Comparison of ENCODE assay signal across 8 cellular contexts in the genomic region with DNA sequence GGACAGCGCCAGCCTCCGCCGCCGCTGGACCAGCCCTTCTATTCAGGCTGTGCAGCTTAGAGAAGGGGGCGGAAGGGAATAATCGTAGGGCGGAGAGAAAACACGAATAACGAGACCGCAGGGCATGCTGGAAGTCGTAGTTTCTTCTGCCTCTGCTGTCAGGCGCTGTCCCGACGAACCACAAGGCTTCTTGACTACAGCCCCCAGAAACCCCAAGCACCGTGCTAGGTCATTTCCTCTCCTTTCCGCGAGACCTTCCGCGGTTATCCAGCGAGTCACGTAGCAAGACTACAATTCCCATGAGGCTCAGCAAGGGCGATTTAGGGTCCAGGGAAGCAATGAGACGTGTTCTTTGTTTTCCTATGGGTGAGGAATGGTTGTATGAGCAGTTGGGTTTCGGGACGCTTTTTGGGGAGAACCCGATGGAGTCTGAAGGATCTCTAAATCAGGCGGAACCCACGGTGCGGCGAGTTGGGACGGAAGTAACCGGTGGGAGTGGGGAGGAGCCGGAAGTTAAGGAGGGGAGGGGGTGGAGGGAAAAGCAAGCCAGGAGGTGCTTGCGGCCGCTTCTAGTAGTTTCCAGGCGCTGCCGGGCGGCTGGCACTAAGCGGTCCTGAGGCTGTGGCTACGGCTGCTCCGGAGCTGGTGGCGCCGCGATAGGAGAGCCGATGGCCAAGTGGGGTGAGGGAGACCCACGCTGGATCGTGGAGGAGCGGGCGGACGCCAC. TPM values are rescaled to one million over a fixed set of nuclear protein-coding genes. Genes with fewer than 3 reads are reported as not detected.
DNase-seq lines count a peak whose midpoint lies in the region; ATAC-seq and TF ChIP-seq lines count a peak whose summit lies in the region.

A gene (plus strand): TSS at position 572 of the 727 bp plus-strand sequence. CDS start 97 bp downstream, at position 669.
A gene (minus strand): TSS at position 80 of the 727 bp plus-strand sequence. CDS start 3,499 bp downstream, outside the sequence.

- TF ChIP-seq CTCF in chondrocyte (IDR thresholded peaks at IDR 0.05), result no peak
- no peak for TF ChIP-seq CTCF in kidney epithelial cell (IDR thresholded peaks at IDR 0.05; ENCODE audit: insufficient read depth, low read length, poor library complexity, severe bottlenecking)

- peak; percentile 79 for TF ChIP-seq POLR2A in GM19193 (IDR thresholded peaks at IDR 0.05; ENCODE audit: extremely low read depth, insufficient read depth, insufficient read length)

- peak within 1 kb of the TSS; percentile 88 for H3K4me3 ChIP-seq in kidney epithelial cell (ENCODE audit: low read depth, low read length)

- ATAC-seq in HG03439 (IDR thresholded peaks at IDR 0.05; ENCODE audit: unreplicated experiment), result peak; percentile 91

- H3K27ac Mint-ChIP-seq in chondrocyte (ENCODE audit: unreplicated experiment), result peak within 1 kb of the TSS; percentile 100

- no peaks in the 10 kb centered on the region for H3K27me3 Mint-ChIP-seq in chondrocyte (ENCODE audit: low read depth)

- H3K27me3 ChIP-seq in kidney epithelial cell (ENCODE audit: control insufficient read depth, insufficient read depth, low read length), result no peaks in the 10 kb centered on the region

- no peaks in the 10 kb centered on the region for H3K36me3 ChIP-seq in kidney epithelial cell (ENCODE audit: control insufficient read depth, insufficient read depth, low read length)

- H3K36me3 Mint-ChIP-seq in chondrocyte (ENCODE audit: low read depth), result peaks cover 26% of the 10 kb centered on the region

- H3K4me1 Mint-ChIP-seq in chondrocyte (ENCODE audit: low read depth), result peaks cover 30% of the 10 kb centered on the region

- no peaks in the 10 kb centered on the region for H3K9me3 Mint-ChIP-seq in chondrocyte (ENCODE audit: low read depth)

- DNase-seq in AML-193 (lab: John Stamatoyannopoulos, UW) (peak; percentile 97 to 99), NCI-H510A treated with DMSO at 0.1 percent for 48 hours (lab: John Stamatoyannopoulos, UW) (peak; percentile 97), chondrocyte (ENCODE audit: low spot score) (peak; percentile 97), kidney epithelial cell (ENCODE audit: low read depth) (peak; percentile 99)
- DNase-seq in activated CD4-positive, alpha-beta T cell treated with anti-CD3 and anti-CD28 coated beads for 24 hours (ENCODE audit: low read depth in 2 of 2), result peak; percentile 81 to 82
- peak; percentile 88 to 93 for DNase-seq in stimulated activated CD4-positive, alpha-beta T cell treated with anti-CD3 and anti-CD28 coated beads, Interleukin-15, amount 100 ng/mL, for 48 hours (ENCODE audit: low read depth in 2 of 2)

- peak within 1 kb of the TSS; percentile 100 for H3K4me3 Mint-ChIP-seq in chondrocyte (ENCODE audit: unreplicated experiment)

RNA-seq across cellular contexts. Expression of the first gene that starts in this region (rescaled TPM):
- 85.0 to 107 TPM (median 85.7 TPM) in 3 replicates for total RNA-seq in chondrocyte
- total RNA-seq in kidney epithelial cell, result 104 and 109 TPM in 2 replicates

RNA-seq across cellular contexts. Expression of the second gene that starts in this region (rescaled TPM):
- total RNA-seq in chondrocyte (21.2 to 24.3 TPM (median 21.9 TPM) in 3 replicates), kidney epithelial cell (21.1 and 23.4 TPM in 2 replicates)

Comparison
In these comparisons a context has a peak if more than half of its experiments do, and no peak if none do; other contexts are left out.
1. Peak in every context shown above with its lines: DNase-seq, ATAC-seq and H3K4me3 ChIP-seq.